8 cellular contexts compared by ENCODE assay signal in the genomic region with DNA sequence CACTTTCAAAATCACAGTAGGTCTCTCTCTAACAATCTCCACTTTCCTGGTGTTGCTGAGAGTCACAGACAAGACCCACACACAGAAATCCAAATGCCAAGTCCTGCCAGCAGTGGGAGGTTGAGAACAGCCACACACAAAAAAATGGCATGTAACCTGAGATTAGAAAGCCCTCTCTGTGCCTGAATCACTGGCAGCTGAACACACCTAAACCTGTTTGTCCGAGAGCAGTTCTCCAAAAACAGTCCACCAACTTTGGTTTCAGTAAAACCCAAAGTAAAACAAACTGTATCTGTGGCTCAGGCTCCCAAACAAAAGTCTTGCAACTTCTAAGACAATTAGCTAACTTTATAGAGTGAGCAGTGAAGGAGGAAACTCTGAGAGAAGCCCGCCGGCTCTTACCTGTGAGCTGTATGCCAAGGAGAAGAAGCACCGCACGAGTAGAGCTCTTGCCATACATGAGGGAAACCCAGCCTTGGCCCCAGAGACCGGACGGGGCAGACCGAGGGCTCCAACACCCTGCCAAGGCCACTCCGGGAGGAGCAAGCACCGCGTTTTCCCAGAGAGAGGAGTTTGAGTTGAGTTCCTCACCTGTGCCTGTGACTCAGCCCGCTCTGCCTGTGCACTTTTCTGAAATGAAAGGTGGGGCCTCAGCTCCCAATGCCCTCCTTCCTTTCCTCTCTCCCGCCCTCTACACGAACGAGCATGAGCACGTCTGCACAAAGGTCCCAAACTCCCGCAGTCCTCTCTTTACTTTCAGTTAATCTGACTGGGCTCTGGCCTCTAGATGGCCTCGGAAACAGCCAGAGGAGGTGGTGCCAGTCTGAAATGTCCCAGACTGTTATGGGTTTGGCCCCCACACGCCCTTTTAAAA. TPM values are rescaled to one million over a fixed set of nuclear protein-coding genes. Genes with fewer than 3 reads are reported as not detected.
DNase-seq lines count a peak whose midpoint lies in the region; ATAC-seq and TF ChIP-seq lines count a peak whose summit lies in the region.

Gene MPZL2 (minus strand): TSS at position 604 of the 874 bp plus-strand sequence. CDS start 144 bp downstream, at position 460.

- TF ChIP-seq CTCF in MM.1S (IDR thresholded peaks at IDR 0.05; ENCODE audit: low read length), result no peak

- no peaks in the 10 kb centered on the region for H4K20me1 ChIP-seq in MM.1S (ENCODE audit: insufficient read depth, low read length)

- intact Hi-C loops in CD4-positive, alpha-beta memory T cell (cut with micrococcal nuclease), result no loop called here

- peak within 1 kb of the TSS; percentile 68 for H2AFZ ChIP-seq in MM.1S (ENCODE audit: low read length)

- CTCF ChIA-PET in CD4-positive, alpha-beta memory T cell (lab: Charles Lee; ENCODE audit: partially characterized antibody), result interaction anchor here (1.0 to 7.3 kb wide), 8 partner anchors 16 to 92 kb away, joined by 3 to 71 read pairs (median 4); partner anchors contain the start of gene JAML

- H3K9me2 ChIP-seq in MM.1S (replicated peaks; ENCODE audit: insufficient read depth, low read length), result no peaks in the 10 kb centered on the region

- peaks cover 29% of the 10 kb centered on the region for H3K4me1 ChIP-seq in CD4-positive, alpha-beta memory T cell (ENCODE audit: insufficient read depth, low read length)
- H3K4me1 ChIP-seq in MM.1S (ENCODE audit: low read length), result peaks cover 11% of the 10 kb centered on the region

- peak within 1 kb of the TSS in 6 of 7 donors; percentile 39 to 89 (median 74) for H3K27ac Mint-ChIP-seq in CD4-positive, alpha-beta memory T cell
- peak within 1 kb of the TSS; percentile 84 for H3K27ac Mint-ChIP-seq in activated naive CD8-positive, alpha-beta T cell

- H3K4me1 Mint-ChIP-seq in CD4-positive, alpha-beta memory T cell, result peaks cover 11 to 44% (median 23%) of the 10 kb centered on the region in 4 donors
- H3K4me1 Mint-ChIP-seq in activated naive CD8-positive, alpha-beta T cell (ENCODE audit: low read depth), result peaks cover 56% of the 10 kb centered on the region

- ATAC-seq in GM19324 (IDR thresholded peaks at IDR 0.05; ENCODE audit: low FRiP score, unreplicated experiment) (no peak), HG03342 (IDR thresholded peaks at IDR 0.05; ENCODE audit: unreplicated experiment) (no peak)

- H3K9me3 ChIP-seq in CD4-positive, alpha-beta memory T cell (ENCODE audit: control insufficient read depth in 1 of 2, low read length in 2 of 2), result no peaks in the 10 kb centered on the region
- no peaks in the 10 kb centered on the region for H3K9me3 ChIP-seq in MM.1S (replicated peaks; ENCODE audit: insufficient read depth, low read length)

- peak within 1 kb of the TSS in 1 of 2 donors; percentile 13 for H3K4me3 ChIP-seq in CD4-positive, alpha-beta memory T cell (ENCODE audit: low read length in 2 of 2)
- peak within 1 kb of the TSS; percentile 68 for H3K4me3 ChIP-seq in MM.1S (ENCODE audit: low read length)

- POLR2A ChIA-PET in CD4-positive, alpha-beta memory T cell (lab: Charles Lee; ENCODE audit: partially characterized antibody), result interaction anchor here (0.8 to 2.6 kb wide), 6 partner anchors 12 to 61 kb away, joined by 3 to 8 read pairs (median 6); partner anchors contain the start of genes JAML and MPZL3

- no peaks in the 10 kb centered on the region for H3K36me3 Mint-ChIP-seq in CD4-positive, alpha-beta memory T cell
- peaks cover 15% of the 10 kb centered on the region for H3K36me3 Mint-ChIP-seq in activated naive CD8-positive, alpha-beta T cell

- no peaks in the 10 kb centered on the region for H3K9me3 Mint-ChIP-seq in CD4-positive, alpha-beta memory T cell
- H3K9me3 Mint-ChIP-seq in activated naive CD8-positive, alpha-beta T cell (ENCODE audit: low read depth), result no peaks in the 10 kb centered on the region

- H3K4me3 Mint-ChIP-seq in CD4-positive, alpha-beta memory T cell, result peak within 1 kb of the TSS; percentile 61 to 89 (median 84)
- H3K4me3 Mint-ChIP-seq in activated naive CD8-positive, alpha-beta T cell, result peak within 1 kb of the TSS; percentile 92

- DNase-seq in CD4-positive, alpha-beta memory T cell, result peak in 1 of 5 donors; percentile 48
- DNase-seq in MM.1S (peak; percentile 69), iPS-NIHi11 (ENCODE audit: low spot score) (peak; percentile 62), OCI-M2 (lab: John Stamatoyannopoulos, UW; ENCODE audit: unreplicated experiment) (no peak)
- peak; percentile 34 for DNase-seq in stimulated activated CD4-positive, alpha-beta T cell treated with anti-CD3 and anti-CD28 coated beads, Interleukin-4, amount 100 ng/mL, for 1 hour

- H3K79me2 ChIP-seq in MM.1S (ENCODE audit: low read length), result no peaks in the 10 kb centered on the region

- no peak within 1 kb of the TSS for H3K27ac ChIP-seq in CD4-positive, alpha-beta memory T cell (ENCODE audit: low read depth, low read length)
- peak within 1 kb of the TSS; percentile 33; the same call in 1 of the 2 replicates for H3K27ac ChIP-seq in MM.1S (ENCODE audit: low read length)

- peak within 1 kb of the TSS; percentile 52 for H3K9ac ChIP-seq in MM.1S (ENCODE audit: low read length)

- H3K27me3 Mint-ChIP-seq in CD4-positive, alpha-beta memory T cell, result peaks cover 0 to 1% of the 10 kb centered on the region in 2 donors
- no peaks in the 10 kb centered on the region for H3K27me3 Mint-ChIP-seq in activated naive CD8-positive, alpha-beta T cell

- peaks cover 10% of the 10 kb centered on the region for H3F3A ChIP-seq in MM.1S (ENCODE audit: insufficient read depth, low read length)

- no peaks in the 10 kb centered on the region for H3K36me3 ChIP-seq in CD4-positive, alpha-beta memory T cell (ENCODE audit: insufficient read depth, low read length)
- no peaks in the 10 kb centered on the region for H3K36me3 ChIP-seq in MM.1S (replicated peaks; ENCODE audit: insufficient read depth, low read length)

- peak within 1 kb of the TSS; percentile 69 for H3K4me2 ChIP-seq in MM.1S (ENCODE audit: low read depth, low read length)

- H3K27me3 ChIP-seq in CD4-positive, alpha-beta memory T cell (ENCODE audit: insufficient read depth, low read length), result no peaks in the 10 kb centered on the region
- no peaks in the 10 kb centered on the region for H3K27me3 ChIP-seq in MM.1S (replicated peaks; ENCODE audit: insufficient read depth, low read length)

RNA-seq across cellular contexts. Expression of gene MPZL2, which starts in this region (rescaled TPM):
- total RNA-seq in CD4-positive, alpha-beta memory T cell, result 1 to 10 TPM; 2.9 to 3.7 TPM
- 1 to 10 TPM in 1 of 2 donors, under 1 TPM in 1; 0.64 to 4.2 TPM for polyA plus RNA-seq in CD4-positive, alpha-beta memory T cell
